10 cellular contexts compared by ENCODE assay signal in genomic region chr1:237032029-237032428, GRCh38.
A peak's percentile ranks its signal among the peaks of the same experiment; 100 is the strongest.
DNase-seq lines count a peak whose midpoint lies in the region; ATAC-seq and TF ChIP-seq lines count a peak whose summit lies in the region.
"Had no signal": no experiment of that assay in that cellular context is flagged by ENCODE, and none has a peak within 500 bp of the region (broad histone marks: within the 10 kb centered on the region; RNA-seq: fewer than 3 reads in every experiment).

No MANE protein-coding gene starts in this region.

- H3K9ac ChIP-seq in OCI-LY3 (ENCODE audit: low read length) = no peak overlapping the region

- H2AFZ ChIP-seq in OCI-LY3 (ENCODE audit: low read depth, low read length) = no peak overlapping the region

- H3K4me1 ChIP-seq in OCI-LY3 (ENCODE audit: low read length) = peaks cover 12% of the 10 kb centered on the region

- peak; percentile 45 for ATAC-seq in GM19372 (IDR thresholded peaks at IDR 0.05; ENCODE audit: low read depth, unreplicated experiment)
- ATAC-seq in HG02884 (IDR thresholded peaks at IDR 0.05; ENCODE audit: unreplicated experiment) = peak; percentile 95
- peak; percentile 54 for ATAC-seq in stimulated activated effector memory CD8-positive, alpha-beta T cell treated with anti-CD3 and anti-CD28 coated beads, Interleukin-12 subunit alpha, Interleukin-12 subunit beta, amount 100 ng/mL, for 72 hours

- H3K4me3 Mint-ChIP-seq in stimulated activated effector memory CD8-positive, alpha-beta T cell treated with anti-CD3 and anti-CD28 coated beads, Interleukin-12 subunit alpha, Interleukin-12 subunit beta, amount 100 ng/mL, for 72 hours = no peak overlapping the region
- H3K4me3 Mint-ChIP-seq: neural crest cell; T-helper 1 cell treated with Interleukin-12 subunit alpha and Interleukin-12 subunit beta and Interleukin-4 antibody, amounts not matched to agents 30 μg/mL and 1 μg/mL, for 36 hours had no signal

- H3K27me3 ChIP-seq in OCI-LY3 (ENCODE audit: low read depth, low read length) = peaks cover 39% of the 10 kb centered on the region

- H3K4me3 ChIP-seq in OCI-LY3 (ENCODE audit: low read length) = 0 out of 2 replicates have a peak overlapping the region, but pooled peaks have one; percentile 12

- no peaks in the 10 kb centered on the region for H3K9me3 Mint-ChIP-seq in stimulated activated effector memory CD8-positive, alpha-beta T cell treated with anti-CD3 and anti-CD28 coated beads, Interleukin-12 subunit alpha, Interleukin-12 subunit beta, amount 100 ng/mL, for 72 hours
- H3K9me3 Mint-ChIP-seq: neural crest cell; T-helper 1 cell treated with Interleukin-12 subunit alpha and Interleukin-12 subunit beta and Interleukin-4 antibody, amounts not matched to agents 30 μg/mL and 1 μg/mL, for 36 hours had no signal

- DNase-seq in stimulated activated effector memory CD8-positive, alpha-beta T cell treated with anti-CD3 and anti-CD28 coated beads, Interleukin-12 subunit alpha, Interleukin-12 subunit beta, amount 100 ng/mL, for 72 hours (ENCODE audit: low spot score in 2 of 2) = no peak
- DNase-seq in ecto neural progenitor cell (ENCODE audit: low spot score) = no peak
- no peak for DNase-seq in HUDEP-2 (lab: John Stamatoyannopoulos, UW; ENCODE audit: unreplicated experiment in 76 of 76)
- no peak for DNase-seq in SW480 (ENCODE audit: low spot score)
- DNase-seq: activated naive CD4-positive, alpha-beta T cell treated with Interleukin-2 at 50 U/mL for 16 hours had no signal

- no peaks in the 10 kb centered on the region for H3K4me1 Mint-ChIP-seq in stimulated activated effector memory CD8-positive, alpha-beta T cell treated with anti-CD3 and anti-CD28 coated beads, Interleukin-12 subunit alpha, Interleukin-12 subunit beta, amount 100 ng/mL, for 72 hours
- H3K4me1 Mint-ChIP-seq: neural crest cell had no signal

- no peaks in the 10 kb centered on the region for H3K79me2 ChIP-seq in OCI-LY3 (ENCODE audit: low read length)

- H3K36me3 ChIP-seq in OCI-LY3 (replicated peaks; ENCODE audit: low read depth, low read length) = no peaks in the 10 kb centered on the region

- H3K4me2 ChIP-seq in OCI-LY3 (ENCODE audit: low read length) = peak overlapping the region; percentile 41

- no peaks in the 10 kb centered on the region for H3K9me3 ChIP-seq in OCI-LY3 (ENCODE audit: insufficient read depth, low read length)

- H3K27ac Mint-ChIP-seq in stimulated activated effector memory CD8-positive, alpha-beta T cell treated with anti-CD3 and anti-CD28 coated beads, Interleukin-12 subunit alpha, Interleukin-12 subunit beta, amount 100 ng/mL, for 72 hours = no peak overlapping the region
- H3K27ac Mint-ChIP-seq: T-helper 1 cell treated with Interleukin-12 subunit alpha and Interleukin-12 subunit beta and Interleukin-4 antibody, amounts not matched to agents 30 μg/mL and 1 μg/mL, for 36 hours had no signal

- H3K36me3 Mint-ChIP-seq in stimulated activated effector memory CD8-positive, alpha-beta T cell treated with anti-CD3 and anti-CD28 coated beads, Interleukin-12 subunit alpha, Interleukin-12 subunit beta, amount 100 ng/mL, for 72 hours = no peaks in the 10 kb centered on the region

- H4K20me1 ChIP-seq in OCI-LY3 (ENCODE audit: insufficient read depth, low read length) = no peaks in the 10 kb centered on the region

- H3K27ac ChIP-seq in OCI-LY3 (ENCODE audit: low read length) = no peak overlapping the region

- TF ChIP-seq CTCF in OCI-LY3 (IDR thresholded peaks at IDR 0.05; ENCODE audit: low read depth, low read length) = no peak

Comparison
In these comparisons a context has a peak if more than half of its experiments do, and no peak if none do; other contexts are left out.
1. ATAC-seq: peak in every context shown above with its lines; median percentile 95 in HG02884; 54 in stimulated activated effector memory CD8-positive, alpha-beta T cell treated with anti-CD3 and anti-CD28 coated beads, Interleukin-12 subunit alpha, Interleukin-12 subunit beta, amount 100 ng/mL, for 72 hours; 45 in GM19372.